ENCODE assay signal across 15 cellular contexts in the genomic region with DNA sequence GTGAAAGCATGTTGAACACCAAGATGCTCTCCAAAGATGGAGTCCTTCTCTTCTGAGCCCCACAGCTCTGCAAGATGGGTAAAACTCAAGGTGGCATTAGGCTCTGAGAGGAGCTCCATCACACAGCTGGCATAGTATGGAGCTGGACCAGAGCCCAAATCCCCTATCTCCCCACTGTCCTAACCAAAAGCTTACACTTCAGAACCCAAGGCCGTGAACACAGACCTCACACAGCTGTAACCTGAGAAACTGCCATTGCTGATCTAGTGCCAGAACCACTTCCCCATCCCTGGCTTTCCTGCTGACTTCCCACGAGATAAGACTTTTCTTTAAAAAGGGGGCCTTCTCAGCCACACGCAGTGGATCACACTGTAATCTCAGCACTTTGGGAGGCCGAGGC. TPM values are rescaled to one million over a fixed set of nuclear protein-coding genes. Genes with fewer than 3 reads are reported as not detected.
"Had no signal": no experiment of that assay in that cellular context is flagged by ENCODE, and none has a peak within 500 bp of the region (broad histone marks: within the 10 kb centered on the region; RNA-seq: fewer than 3 reads in every experiment).

No MANE protein-coding gene starts in this region.

- DNase-seq: activated CD4-positive, alpha-beta T cell treated with anti-CD3 and anti-CD28 coated beads, Interleukin-2, amount 50 U/mL, for 4 hours; activated naive CD4-positive, alpha-beta T cell treated with anti-CD3 and anti-CD28 coated beads, Interleukin-2, amount 50 U/mL, for 16 hours; activated T-cell treated with anti-CD3 and anti-CD28 coated beads, Interleukin-2, amount 50 U/mL, for 4 hours; cerebellar nuclear complex; effector CD8-positive, alpha-beta T cell; esophagus squamous epithelium; left colon; stimulated activated CD4-positive, alpha-beta T cell treated with anti-CD3 and anti-CD28 coated beads, Interleukin-12 subunit alpha, Interleukin-12 subunit beta, amount 100 ng/mL, for 4 hours; stimulated activated CD4-positive, alpha-beta T cell treated with anti-CD3 and anti-CD28 coated beads, Interleukin-1b, Interleukin-23, amount 100 ng/mL, for 48 hours; stimulated activated naive CD4-positive, alpha-beta T cell treated with Interleukin-2 at 50 U/mL for 16 hours; SW 1271; tibial artery had no signal

- H3K9me3 ChIP-seq: ascending aorta, esophagus squamous epithelium, prostate gland, right atrium auricular region, tibial artery had no signal

- H3K4me3 ChIP-seq: ascending aorta, esophagus squamous epithelium, prostate gland, right atrium auricular region, tibial artery had no signal

- H3K27me3 ChIP-seq: ascending aorta, esophagus squamous epithelium, right atrium auricular region, tibial artery had no signal

- H3K27ac ChIP-seq: ascending aorta, esophagus squamous epithelium, prostate gland, right atrium auricular region, tibial artery had no signal

- H3K4me1 ChIP-seq: ascending aorta, esophagus squamous epithelium, prostate gland, right atrium auricular region, tibial artery had no signal

- H3K36me3 ChIP-seq: ascending aorta, esophagus squamous epithelium, prostate gland, right atrium auricular region, tibial artery had no signal

RNA-seq across cellular contexts. Expression of a gene that starts 25.0 kb away (rescaled TPM):
- total RNA-seq: ascending aorta had no signal
